ENCODE assay signal across 24 cellular contexts in genomic region chr7:47484457-47484856, GRCh38.
DNase-seq lines count a peak whose midpoint lies in the region; ATAC-seq, FAIRE-seq and TF ChIP-seq lines count a peak whose summit lies in the region.
"Had no signal": no experiment of that assay in that cellular context is flagged by ENCODE, and none has a peak within 500 bp of the region (broad histone marks: within the 10 kb centered on the region; RNA-seq: fewer than 3 reads in every experiment).

No MANE protein-coding gene starts in this region.

- WGBS in right cardiac atrium, result 82% methylated on average over 7 of the region's 7 CpGs
- WGBS in hepatocyte (ENCODE audit: low lambda C conversion rate, missing lambda C conversion rate), result 93% methylated on average over 7 of the region's 7 CpGs

- no peak for FAIRE-seq in RCC 7860 (lab: Jason Lieb, UNC)
- FAIRE-seq: A549, endothelial cell of umbilical vein had no signal

- H3K27me3 ChIP-seq in right cardiac atrium (ENCODE audit: control insufficient read depth, insufficient read depth) (no peaks in the 10 kb centered on the region), hepatocyte (no peaks in the 10 kb centered on the region), parathyroid adenoma (ENCODE audit: control insufficient read depth, insufficient read depth, low read length) (no peaks in the 10 kb centered on the region)
- H3K27me3 ChIP-seq: BE2C had no signal

- peaks cover 69% of the 10 kb centered on the region for H3K4me1 Mint-ChIP-seq in Calu3 (ENCODE audit: low read depth, unreplicated experiment)

- DNase-seq in right cardiac atrium, result no peak
- DNase-seq in cardiac septum (ENCODE audit: low spot score), result no peak
- DNase-seq in hepatocyte (ENCODE audit: low spot score), result no peak
- no peak for DNase-seq in RCC 7860 (ENCODE audit: low spot score)
- no peak for DNase-seq in Calu3
- no peak for DNase-seq in SK-N-DZ (ENCODE audit: low spot score)
- DNase-seq: activated CD4-positive, alpha-beta T cell treated with anti-CD3 and anti-CD28 coated beads, Interleukin-2, amount 50 U/mL, for 4 hours; activated naive CD4-positive, alpha-beta T cell treated with anti-CD3 and anti-CD28 coated beads, Interleukin-2, amount 50 U/mL, for 16 hours; amygdala; BE2C; central memory CD4-positive, alpha-beta T cell; DMS79; GF-D8; kidney glomerular epithelial cell; naive thymus-derived CD4-positive, alpha-beta T cell; NCI-H187 treated with DMSO at 0.1 percent for 48 hours; T-helper 9 cell had no signal

- H3K27ac Mint-ChIP-seq in Calu3 (ENCODE audit: unreplicated experiment), result no peak overlapping the region
- H3K27ac Mint-ChIP-seq: memory B cell; naive thymus-derived CD4-positive, alpha-beta T cell; WTC11 had no signal

- H3K79me2 ChIP-seq in hepatocyte (peaks cover 94% of the 10 kb centered on the region), parathyroid adenoma (peaks cover 23% of the 10 kb centered on the region)

- peak overlapping the region; percentile 12 for H3K9ac ChIP-seq in parathyroid adenoma

- no peaks in the 10 kb centered on the region for H3K9me2 ChIP-seq in hepatocyte (replicated peaks; ENCODE audit: insufficient read depth)

- intact Hi-C loops in right cardiac atrium (cut with DNase I) (no loop called here), cardiac septum (cut with DNase I) (no loop called here), Calu3 (cut with micrococcal nuclease; ENCODE audit: unreplicated experiment) (no loop called here)

- H3K9me3 ChIP-seq in right cardiac atrium (ENCODE audit: control insufficient read depth, low read length), result no peaks in the 10 kb centered on the region
- no peaks in the 10 kb centered on the region for H3K9me3 ChIP-seq in hepatocyte (ENCODE audit: low read depth)
- no peaks in the 10 kb centered on the region for H3K9me3 ChIP-seq in parathyroid adenoma (ENCODE audit: control insufficient read depth, low read length)
- H3K9me3 ChIP-seq: A549, BE2C had no signal

- no TSS peak for BruUV-seq in Calu3 (replicated peaks; lab: Mats Ljungman, UMichigan)

- H3K4me1 ChIP-seq in right cardiac atrium (ENCODE audit: control insufficient read depth, insufficient read depth, low read length) (peaks cover 32% of the 10 kb centered on the region), hepatocyte (ENCODE audit: insufficient read depth) (peaks cover 86% of the 10 kb centered on the region), parathyroid adenoma (peaks cover 68% of the 10 kb centered on the region)

- H3K4me3 ChIP-seq in right cardiac atrium (ENCODE audit: low read length), result no peak overlapping the region
- no peak overlapping the region for H3K4me3 ChIP-seq in hepatocyte
- no peak overlapping the region for H3K4me3 ChIP-seq in parathyroid adenoma (ENCODE audit: low read depth, low read length)
- H3K4me3 ChIP-seq: A549 had no signal

- H2AFZ ChIP-seq in hepatocyte (no peak overlapping the region), parathyroid adenoma (no peak overlapping the region)

- no peaks in the 10 kb centered on the region for H3K9me3 Mint-ChIP-seq in Calu3 (ENCODE audit: low read depth, unreplicated experiment)
- H3K9me3 Mint-ChIP-seq: memory B cell had no signal

- no peaks in the 10 kb centered on the region for H3K36me3 ChIP-seq in hepatocyte (replicated peaks; ENCODE audit: insufficient read depth, low read depth)
- no peaks in the 10 kb centered on the region for H3K36me3 ChIP-seq in parathyroid adenoma (ENCODE audit: control insufficient read depth, insufficient read depth, low read length)
- H3K36me3 ChIP-seq: BE2C had no signal

- CTCF ChIA-PET in Calu3 (lab: Charles Lee), result interaction anchor here (1.4 to 1.7 kb wide), 2 partner anchors 9 to 14 kb away, joined by 5 to 6 read pairs; no protein-coding TSS in a partner anchor

- TF ChIP-seq CTCF in hepatocyte (IDR thresholded peaks at IDR 0.05; ENCODE audit: poor library complexity) (no peak), parathyroid adenoma (IDR thresholded peaks at IDR 0.05) (no peak), Calu3 (IDR thresholded peaks at IDR 0.05; ENCODE audit: unreplicated experiment) (no peak)

- H3K27me3 Mint-ChIP-seq in Calu3 (ENCODE audit: unreplicated experiment), result no peaks in the 10 kb centered on the region
- H3K27me3 Mint-ChIP-seq: memory B cell had no signal

- H3K27ac ChIP-seq in right cardiac atrium (ENCODE audit: low read length) (peak overlapping the region; percentile 82), hepatocyte (peak overlapping the region; percentile 93), parathyroid adenoma (peak overlapping the region; percentile 95)
- H3K27ac ChIP-seq: HL-60 had no signal

- ATAC-seq in right cardiac atrium, result no peak
- ATAC-seq in HG02870 (IDR thresholded peaks at IDR 0.05; ENCODE audit: unreplicated experiment), result no peak
- ATAC-seq: naive thymus-derived CD4-positive, alpha-beta T cell; WTC11 had no signal

- H4K20me1 ChIP-seq in hepatocyte (ENCODE audit: insufficient read depth, poor library complexity, severe bottlenecking), result peaks cover 13% of the 10 kb centered on the region

- no peak overlapping the region for H3K4me3 Mint-ChIP-seq in Calu3 (ENCODE audit: low read depth, unreplicated experiment)
- H3K4me3 Mint-ChIP-seq: memory B cell; naive thymus-derived CD4-positive, alpha-beta T cell; WTC11 had no signal

- peaks cover 19% of the 10 kb centered on the region for H3K36me3 Mint-ChIP-seq in Calu3 (ENCODE audit: insufficient read depth, unreplicated experiment)
- H3K36me3 Mint-ChIP-seq: naive thymus-derived CD4-positive, alpha-beta T cell had no signal

- H3K4me2 ChIP-seq in hepatocyte (peak overlapping the region; percentile 5), parathyroid adenoma (ENCODE audit: low read length) (no peak overlapping the region)
